ENCODE assay signal across 8 cellular contexts in genomic region chr20:25389381-25389857, GRCh38. TPM values are rescaled to one million over a fixed set of nuclear protein-coding genes. Genes with fewer than 3 reads are reported as not detected.
DNase-seq lines count a peak whose midpoint lies in the region; ATAC-seq lines count a peak whose summit lies in the region.

No MANE protein-coding gene starts in this region.

- peak overlapping the region; percentile 98 for H3K4me3 ChIP-seq in urinary bladder (ENCODE audit: low read depth, low read length)

- DNase-seq in activated naive CD4-positive, alpha-beta T cell treated with anti-CD3 and anti-CD28 coated beads, Interleukin-2, amount 50 U/mL, for 16 hours: no peak
- DNase-seq in NCI-H2171 treated with DMSO at 0.1 percent for 48 hours (lab: John Stamatoyannopoulos, UW) (peak; percentile 68), memory B cell (ENCODE audit: low spot score in 2 of 2) (no peak), NCI-H1436 (lab: John Stamatoyannopoulos, UW) (no peak), NCI-H2029 treated with DMSO at 0.1 percent for 48 hours (lab: John Stamatoyannopoulos, UW) (no peak)
- DNase-seq in central memory CD8-positive, alpha-beta T cell (ENCODE audit: low spot score in 2 of 2): no peak

- no peaks in the 10 kb centered on the region for H3K4me1 ChIP-seq in urinary bladder (ENCODE audit: insufficient read depth)

- H3K36me3 Mint-ChIP-seq in activated naive CD4-positive, alpha-beta T cell treated with anti-CD3 and anti-CD28 coated beads, Interleukin-2, amount 50 U/mL, for 24 hours: peaks cover 3% of the 10 kb centered on the region
- H3K36me3 Mint-ChIP-seq in central memory CD8-positive, alpha-beta T cell (ENCODE audit: insufficient read depth): peaks cover 7% of the 10 kb centered on the region
- H3K36me3 Mint-ChIP-seq in memory B cell: no peaks in the 10 kb centered on the region

- WGBS in urinary bladder: 16% methylated on average over 19 of the region's 19 CpGs

- H3K4me3 Mint-ChIP-seq in activated naive CD4-positive, alpha-beta T cell treated with anti-CD3 and anti-CD28 coated beads, Interleukin-2, amount 50 U/mL, for 24 hours: peak overlapping the region; percentile 89
- H3K4me3 Mint-ChIP-seq in central memory CD8-positive, alpha-beta T cell: peak overlapping the region; percentile 79
- peak overlapping the region; percentile 89 for H3K4me3 Mint-ChIP-seq in memory B cell

- H3K4me1 Mint-ChIP-seq in activated naive CD4-positive, alpha-beta T cell treated with anti-CD3 and anti-CD28 coated beads, Interleukin-2, amount 50 U/mL, for 24 hours: peaks cover 13% of the 10 kb centered on the region
- peaks cover 11% of the 10 kb centered on the region for H3K4me1 Mint-ChIP-seq in central memory CD8-positive, alpha-beta T cell
- peaks cover 5% of the 10 kb centered on the region for H3K4me1 Mint-ChIP-seq in memory B cell

- no peaks in the 10 kb centered on the region for H3K36me3 ChIP-seq in urinary bladder (ENCODE audit: insufficient read depth)

- no peaks in the 10 kb centered on the region for H3K9me3 Mint-ChIP-seq in activated naive CD4-positive, alpha-beta T cell treated with anti-CD3 and anti-CD28 coated beads, Interleukin-2, amount 50 U/mL, for 24 hours
- H3K9me3 Mint-ChIP-seq in central memory CD8-positive, alpha-beta T cell: no peaks in the 10 kb centered on the region
- no peaks in the 10 kb centered on the region for H3K9me3 Mint-ChIP-seq in memory B cell

- H3K27ac Mint-ChIP-seq in activated naive CD4-positive, alpha-beta T cell treated with anti-CD3 and anti-CD28 coated beads, Interleukin-2, amount 50 U/mL, for 24 hours: peak overlapping the region; percentile 81
- no peak overlapping the region for H3K27ac Mint-ChIP-seq in central memory CD8-positive, alpha-beta T cell (ENCODE audit: low read depth)
- no peak overlapping the region for H3K27ac Mint-ChIP-seq in memory B cell

- H3K27ac ChIP-seq in urinary bladder (ENCODE audit: low read depth): no peak overlapping the region

- H3K27me3 Mint-ChIP-seq in activated naive CD4-positive, alpha-beta T cell treated with anti-CD3 and anti-CD28 coated beads, Interleukin-2, amount 50 U/mL, for 24 hours: no peaks in the 10 kb centered on the region
- H3K27me3 Mint-ChIP-seq in central memory CD8-positive, alpha-beta T cell: no peaks in the 10 kb centered on the region
- no peaks in the 10 kb centered on the region for H3K27me3 Mint-ChIP-seq in memory B cell

- no peak for ATAC-seq in central memory CD8-positive, alpha-beta T cell (replicated peaks; ENCODE audit: extremely low read depth, poor library complexity, severe bottlenecking)
- ATAC-seq in memory B cell (ENCODE audit: low read depth): no peak

RNA-seq across cellular contexts. Expression of gene ABHD12, which starts 1.2 kb away (rescaled TPM):
- 30.9 TPM for total RNA-seq in urinary bladder
- polyA plus RNA-seq in urinary bladder: 34.3 TPM

RNA-seq across cellular contexts. Expression of gene GINS1, which starts 18.1 kb away (rescaled TPM):
- total RNA-seq in urinary bladder: 10.2 TPM
- 0.80 TPM for polyA plus RNA-seq in urinary bladder
